In genomic region chr6:3231213-3232016, GRCh38 we compare ENCODE assay signal across 9 cellular contexts. TPM values are rescaled to one million over a fixed set of nuclear protein-coding genes. Genes with fewer than 3 reads are reported as not detected.
A peak's percentile ranks its signal among the peaks of the same experiment; 100 is the strongest.
DNase-seq lines count a peak whose midpoint lies in the region; ATAC-seq and FAIRE-seq lines count a peak whose summit lies in the region.
"Had no signal": no experiment of that assay in that cellular context is flagged by ENCODE, and none has a peak within 500 bp of the region (broad histone marks: within the 10 kb centered on the region; RNA-seq: fewer than 3 reads in every experiment).

No MANE protein-coding gene starts in this region.

- H3K27me3 Mint-ChIP-seq in activated CD4-positive, alpha-beta T cell treated with anti-CD3 and anti-CD28 coated beads for 36 hours, result peaks cover 66% of the 10 kb centered on the region

- ATAC-seq in activated CD4-positive, alpha-beta T cell treated with anti-CD3 and anti-CD28 coated beads for 36 hours, result no peak

- no peaks in the 10 kb centered on the region for H3K9me3 ChIP-seq in small intestine (ENCODE audit: control insufficient read depth, low read depth)

- CTCF ChIA-PET in activated CD4-positive, alpha-beta T cell treated with anti-CD3 and anti-CD28 coated beads for 36 hours (lab: Charles Lee), result interaction anchor here (0.8 to 3.5 kb wide), 6 partner anchors 9 to 69 kb away, joined by 3 to 19 read pairs (median 4); partner anchors contain the start of gene PSMG4

- no peaks in the 10 kb centered on the region for H3K36me3 ChIP-seq in small intestine (ENCODE audit: control insufficient read depth in 2 of 2, insufficient read depth in 2 of 2, low read length in 2 of 2)

- peak; percentile 27 for DNase-seq in activated CD4-positive, alpha-beta T cell treated with anti-CD3 and anti-CD28 coated beads for 36 hours
- DNase-seq in activated CD4-positive, alpha-beta T cell treated with anti-CD3 and anti-CD28 coated beads for 1 hour, result no peak
- DNase-seq in NCI-H510A treated with DMSO at 0.1 percent for 48 hours (lab: John Stamatoyannopoulos, UW) (peak; percentile 80), cerebellum (ENCODE audit: low spot score) (peak; percentile 90), kidney glomerular epithelial cell (lab: John Stamatoyannopoulos, UW) (peak; percentile 88), small intestine (peak; percentile 86)
- DNase-seq in activated CD4-positive, alpha-beta T cell treated with anti-CD3 and anti-CD28 coated beads for 48 hours, result no peak
- no peak for DNase-seq in activated CD8-positive, alpha-beta memory T cell treated with anti-CD3 and anti-CD28 coated beads for 24 hours

- H3K4me1 ChIP-seq in small intestine (ENCODE audit: control insufficient read depth in 2 of 2, insufficient read depth in 1 of 2, low read depth in 1 of 2, low read length in 1 of 2), result peaks cover 6 to 16% of the 10 kb centered on the region in 2 donors

- peaks cover 2 to 51% of the 10 kb centered on the region in 2 donors for H3K27me3 ChIP-seq in small intestine (ENCODE audit: control insufficient read depth in 2 of 2, insufficient read depth in 2 of 2, low read length in 2 of 2)

- H3K4me3 ChIP-seq in small intestine (ENCODE audit: low read depth in 1 of 2, low read length in 2 of 2), result peak overlapping the region in 1 of 2 donors; percentile 38

- peak overlapping the region in 1 of 2 donors; percentile 55 for H3K27ac ChIP-seq in small intestine (ENCODE audit: low read depth in 1 of 2, low read length in 1 of 2)

- FAIRE-seq in small intestine (lab: Jason Lieb, UNC), result no peak

- 1 to 3% (median 1%) methylated on average over 50 of the region's 50 CpGs for WGBS in small intestine, 3 donors

- no peaks in the 10 kb centered on the region for H3K36me3 Mint-ChIP-seq in activated CD4-positive, alpha-beta T cell treated with anti-CD3 and anti-CD28 coated beads for 36 hours (ENCODE audit: low read depth)

- no peaks in the 10 kb centered on the region for H3K9me3 Mint-ChIP-seq in activated CD4-positive, alpha-beta T cell treated with anti-CD3 and anti-CD28 coated beads for 36 hours (ENCODE audit: low read depth)

- peak overlapping the region; percentile 55 for H3K4me3 Mint-ChIP-seq in activated CD4-positive, alpha-beta T cell treated with anti-CD3 and anti-CD28 coated beads for 36 hours

- intact Hi-C loops in activated CD4-positive, alpha-beta T cell treated with anti-CD3 and anti-CD28 coated beads for 36 hours (cut with DNase I, micrococcal nuclease), result loop anchor here in 1 of 2 experiments (5.0 kb wide), 1 partner anchor 1624 kb away; the partner anchor contains the start of gene FOXC1

- no peak overlapping the region for H3K27ac Mint-ChIP-seq in activated CD4-positive, alpha-beta T cell treated with anti-CD3 and anti-CD28 coated beads for 36 hours

- POLR2A ChIA-PET in activated CD4-positive, alpha-beta T cell treated with anti-CD3 and anti-CD28 coated beads for 36 hours (lab: Charles Lee), result no interaction called here

- peaks cover 43% of the 10 kb centered on the region for H3K4me1 Mint-ChIP-seq in activated CD4-positive, alpha-beta T cell treated with anti-CD3 and anti-CD28 coated beads for 36 hours

RNA-seq across cellular contexts. Expression of gene TUBB2B, which starts 4.0 kb away (rescaled TPM):
- under 1 TPM in 1 of 2 experiments, not detected in 1; 0.09 TPM for total RNA-seq in activated CD4-positive, alpha-beta T cell treated with anti-CD3 and anti-CD28 coated beads for 36 hours
- 1,395 TPM for total RNA-seq in cerebellum
- 10 to 100 TPM in 1 of 3 donors, 1 to 10 TPM in 2; 3.4 to 23.1 (median 7.6) TPM for polyA plus RNA-seq in small intestine
- total RNA-seq: activated CD8-positive, alpha-beta memory T cell treated with anti-CD3 and anti-CD28 coated beads for 36 hours had no signal

RNA-seq across cellular contexts. Expression of gene PSMG4, which starts 27.3 kb away (rescaled TPM):
- total RNA-seq in activated CD4-positive, alpha-beta T cell treated with anti-CD3 and anti-CD28 coated beads for 36 hours, result 10 to 100 TPM; 22.2 to 23.2 TPM
- total RNA-seq in cerebellum, result 40.9 TPM
- 10 to 100 TPM; 24.8 to 43.8 (median 42.0) TPM for polyA plus RNA-seq in small intestine

Comparison
In these comparisons a context has a peak if more than half of its experiments do, and no peak if none do; other contexts are left out.
1. DNase-seq: peak in activated CD4-positive, alpha-beta T cell treated with anti-CD3 and anti-CD28 coated beads for 36 hours (single experiment), NCI-H510A treated with DMSO at 0.1 percent for 48 hours (single experiment), cerebellum (single experiment), kidney glomerular epithelial cell (single experiment) and small intestine (single experiment); none in activated CD4-positive, alpha-beta T cell treated with anti-CD3 and anti-CD28 coated beads for 1 hour (single experiment), activated CD4-positive, alpha-beta T cell treated with anti-CD3 and anti-CD28 coated beads for 48 hours (single experiment) and activated CD8-positive, alpha-beta memory T cell treated with anti-CD3 and anti-CD28 coated beads for 24 hours (single experiment).
2. RNA of gene TUBB2B, which starts 4.0 kb away (total RNA-seq): 1,395 TPM in cerebellum (single experiment); 0.09 TPM in activated CD4-positive, alpha-beta T cell treated with anti-CD3 and anti-CD28 coated beads for 36 hours; every median in the first group is over 1,000 times any median in the second.